Comparison of ENCODE assay signal across 1 cellular context in genomic region chr20:41497186-41497895, GRCh38.
TF ChIP-seq lines count a peak whose summit lies in the region.

No MANE protein-coding gene starts in this region.

TF ChIP-seq in HepG2, 621 proteins besides CTCF, POLR2A, EP300 and RAD21 (continued from another document and continues in another):
- TF ChIP-seq ELF1 (CRISPR knock-in tag; IDR thresholded peaks at IDR 0.05) (0 out of 2 replicates have a peak, but pooled peaks have one; percentile 16), FOXP4 (CRISPR knock-in tag; IDR thresholded peaks at IDR 0.05) (peak; percentile 100), ZNF501 (CRISPR knock-in tag; IDR thresholded peaks at IDR 0.05) (no peak), MAZ (IDR thresholded peaks at IDR 0.05; ENCODE audit: borderline replicate concordance, low read depth, low read length) (no peak; the same call in 1 of the 2 replicates), MAZ (CRISPR knock-in tag; IDR thresholded peaks at IDR 0.05; ENCODE audit: low read depth) (no peak), RFXANK (CRISPR knock-in tag; IDR thresholded peaks at IDR 0.05) (peak; percentile 49; the same call in 1 of the 2 replicates), ELF3 (CRISPR knock-in tag; IDR thresholded peaks at IDR 0.05) (peak; percentile 80), HNF4A (CRISPR knock-in tag; IDR thresholded peaks at IDR 0.05) (peak; percentile 94), CC2D1A (CRISPR knock-in tag; IDR thresholded peaks at IDR 0.05) (no peak), STAT5B (CRISPR knock-in tag; IDR thresholded peaks at IDR 0.05) (no peak), TAF15 (IDR thresholded peaks at IDR 0.05; ENCODE audit: low read depth, low read length, poor library complexity, severe bottlenecking) (no peak), NAIF1 (CRISPR knock-in tag; IDR thresholded peaks at IDR 0.05; ENCODE audit: borderline replicate concordance) (0 out of 2 replicates have a peak, but pooled peaks have one; percentile 11), ARID5B (CRISPR knock-in tag; IDR thresholded peaks at IDR 0.05) (peak; percentile 99), ZNF660 (CRISPR knock-in tag; IDR thresholded peaks at IDR 0.05; ENCODE audit: borderline replicate concordance, low read depth) (no peak), SMARCE1 (IDR thresholded peaks at IDR 0.05; ENCODE audit: borderline replicate concordance) (peak; percentile 66; the same call in 1 of the 2 replicates), ZNF749 (CRISPR knock-in tag; IDR thresholded peaks at IDR 0.05; ENCODE audit: borderline replicate concordance) (peak; percentile 50; the same call in 1 of the 2 replicates), PBX3 (CRISPR knock-in tag; IDR thresholded peaks at IDR 0.05; ENCODE audit: borderline replicate concordance) (no peak), SNAPC5 (CRISPR knock-in tag; IDR thresholded peaks at IDR 0.05; ENCODE audit: borderline replicate concordance) (0 out of 2 replicates have a peak, but pooled peaks have one; percentile 11), RBM39 (IDR thresholded peaks at IDR 0.05; ENCODE audit: low read depth, low read length, poor library complexity, severe bottlenecking) (no peak), MAF1 (CRISPR knock-in tag; IDR thresholded peaks at IDR 0.05; ENCODE audit: borderline replicate concordance) (no peak), NCOA5 (CRISPR knock-in tag; IDR thresholded peaks at IDR 0.05) (no peak), NKX3-1 (CRISPR knock-in tag; IDR thresholded peaks at IDR 0.05) (no peak), IRF2 (CRISPR knock-in tag; IDR thresholded peaks at IDR 0.05) (peak; percentile 92), ZNF772 (CRISPR knock-in tag; IDR thresholded peaks at IDR 0.05) (peak; percentile 67; the same call in 1 of the 2 replicates), FOXK2 (IDR thresholded peaks at IDR 0.05) (peak; percentile 98), ZMYM3 (CRISPR knock-in tag; IDR thresholded peaks at IDR 0.05) (peak; percentile 24; the same call in 1 of the 2 replicates), ATF2 (CRISPR knock-in tag; IDR thresholded peaks at IDR 0.05) (no peak; the same call in 1 of the 2 replicates), SIN3B (IDR thresholded peaks at IDR 0.05; ENCODE audit: low read length) (peak; percentile 53; the same call in 1 of the 2 replicates), TARDBP (CRISPR knock-in tag; IDR thresholded peaks at IDR 0.05) (peak; percentile 73; the same call in 1 of the 2 replicates), SOX6 (IDR thresholded peaks at IDR 0.05) (no peak), SOX6 (CRISPR knock-in tag; IDR thresholded peaks at IDR 0.05) (peak; percentile 95), FOSL2 (CRISPR knock-in tag; IDR thresholded peaks at IDR 0.05) (peak; percentile 88), MEIS1 (CRISPR knock-in tag; IDR thresholded peaks at IDR 0.05; ENCODE audit: borderline replicate concordance) (peak; percentile 79; the same call in 1 of the 2 replicates), ZBTB2 (CRISPR knock-in tag; IDR thresholded peaks at IDR 0.05; ENCODE audit: low read depth) (no peak), JUND (CRISPR knock-in tag; IDR thresholded peaks at IDR 0.05) (peak; percentile 68; the same call in 1 of the 2 replicates), KDM6A (CRISPR knock-in tag; IDR thresholded peaks at IDR 0.05; ENCODE audit: low read depth) (peak; percentile 87), ZNF225 (CRISPR knock-in tag; IDR thresholded peaks at IDR 0.05) (no peak), SALL1 (CRISPR knock-in tag; IDR thresholded peaks at IDR 0.05) (peak; percentile 75; the same call in 1 of the 2 replicates), KDM1A (CRISPR knock-in tag; IDR thresholded peaks at IDR 0.05) (no peak), SPEN (CRISPR knock-in tag; IDR thresholded peaks at IDR 0.05; ENCODE audit: low read depth) (peak; percentile 28; the same call in 1 of the 2 replicates), ZKSCAN1 (IDR thresholded peaks at IDR 0.05; ENCODE audit: low read length) (no peak; the same call in 1 of the 2 replicates), ZNF34 (CRISPR knock-in tag; IDR thresholded peaks at IDR 0.05; ENCODE audit: borderline replicate concordance) (peak; percentile 84; the same call in 1 of the 2 replicates), THRA (CRISPR knock-in tag; IDR thresholded peaks at IDR 0.05; ENCODE audit: borderline replicate concordance) (peak; percentile 80), ZNF335 (CRISPR knock-in tag; IDR thresholded peaks at IDR 0.05) (peak; percentile 84; the same call in 1 of the 2 replicates), ZBTB43 (CRISPR knock-in tag; conservative IDR thresholded peaks at IDR 0.05) (peak; percentile 81), KLF13 (CRISPR knock-in tag; IDR thresholded peaks at IDR 0.05) (no peak), ZNF784 (CRISPR knock-in tag; IDR thresholded peaks at IDR 0.05; ENCODE audit: borderline replicate concordance) (no peak), TIGD3 (CRISPR knock-in tag; IDR thresholded peaks at IDR 0.05; ENCODE audit: borderline replicate concordance) (no peak), PPARG (CRISPR knock-in tag; conservative IDR thresholded peaks at IDR 0.05) (peak; percentile 77)
